18 cellular contexts compared by ENCODE assay signal in genomic region chr2:148538375-148538774, GRCh38.
DNase-seq lines count a peak whose midpoint lies in the region; ATAC-seq and TF ChIP-seq lines count a peak whose summit lies in the region.
"Had no signal": no experiment of that assay in that cellular context is flagged by ENCODE, and none has a peak within 500 bp of the region (broad histone marks: within the 10 kb centered on the region; RNA-seq: fewer than 3 reads in every experiment).

No MANE protein-coding gene starts in this region.

- peak overlapping the region; percentile 41 for H3K27ac Mint-ChIP-seq in T-helper 1 cell treated with Interleukin-12 subunit alpha and Interleukin-12 subunit beta and Interleukin-4 antibody, amounts not matched to agents 30 μg/mL and 1 μg/mL, for 36 hours
- peak overlapping the region; percentile 70 for H3K27ac Mint-ChIP-seq in activated naive CD8-positive, alpha-beta T cell
- H3K27ac Mint-ChIP-seq in activated naive CD8-positive, alpha-beta T cell treated with anti-CD3 and anti-CD28 coated beads, Interleukin-2, amount 50 U/mL, for 24 hours, result no peak overlapping the region
- no peak overlapping the region for H3K27ac Mint-ChIP-seq in activated CD8-positive, alpha-beta T cell treated with anti-CD3 and anti-CD28 coated beads for 36 hours
- H3K27ac Mint-ChIP-seq: HFFc6 had no signal

- TF ChIP-seq CTCF in activated CD8-positive, alpha-beta T cell treated with anti-CD3 and anti-CD28 coated beads for 36 hours (IDR thresholded peaks at IDR 0.05), result no peak

- peaks cover 7% of the 10 kb centered on the region for H3K36me3 Mint-ChIP-seq in T-helper 1 cell treated with Interleukin-12 subunit alpha and Interleukin-12 subunit beta and Interleukin-4 antibody, amounts not matched to agents 30 μg/mL and 1 μg/mL, for 36 hours (ENCODE audit: low read depth)
- H3K36me3 Mint-ChIP-seq in activated naive CD8-positive, alpha-beta T cell, result no peaks in the 10 kb centered on the region
- H3K36me3 Mint-ChIP-seq in activated naive CD8-positive, alpha-beta T cell treated with anti-CD3 and anti-CD28 coated beads, Interleukin-2, amount 50 U/mL, for 24 hours (ENCODE audit: low read depth), result no peaks in the 10 kb centered on the region
- no peaks in the 10 kb centered on the region for H3K36me3 Mint-ChIP-seq in activated CD8-positive, alpha-beta T cell treated with anti-CD3 and anti-CD28 coated beads for 36 hours (ENCODE audit: low read depth)

- POLR2A ChIA-PET in activated CD8-positive, alpha-beta T cell treated with anti-CD3 and anti-CD28 coated beads for 36 hours (lab: Charles Lee), result interaction anchor here (1.0 to 2.6 kb wide), 5 partner anchors 10 to 30 kb away, joined by 3 to 15 read pairs (median 3); no protein-coding TSS in a partner anchor

- CTCF ChIA-PET in activated CD8-positive, alpha-beta T cell treated with anti-CD3 and anti-CD28 coated beads for 36 hours (lab: Charles Lee), result interaction anchor here (0.9 to 1.5 kb wide), 5 partner anchors 9 to 107 kb away, joined by 3 to 6 read pairs (median 5); no protein-coding TSS in a partner anchor

- peaks cover 9% of the 10 kb centered on the region for H3K9me3 Mint-ChIP-seq in T-helper 1 cell treated with Interleukin-12 subunit alpha and Interleukin-12 subunit beta and Interleukin-4 antibody, amounts not matched to agents 30 μg/mL and 1 μg/mL, for 36 hours
- no peaks in the 10 kb centered on the region for H3K9me3 Mint-ChIP-seq in activated naive CD8-positive, alpha-beta T cell (ENCODE audit: low read depth)
- no peaks in the 10 kb centered on the region for H3K9me3 Mint-ChIP-seq in activated naive CD8-positive, alpha-beta T cell treated with anti-CD3 and anti-CD28 coated beads, Interleukin-2, amount 50 U/mL, for 24 hours
- no peaks in the 10 kb centered on the region for H3K9me3 Mint-ChIP-seq in activated CD8-positive, alpha-beta T cell treated with anti-CD3 and anti-CD28 coated beads for 36 hours
- H3K9me3 Mint-ChIP-seq: HFFc6 had no signal

- peak overlapping the region; percentile 7 for H3K4me3 Mint-ChIP-seq in T-helper 1 cell treated with Interleukin-12 subunit alpha and Interleukin-12 subunit beta and Interleukin-4 antibody, amounts not matched to agents 30 μg/mL and 1 μg/mL, for 36 hours
- H3K4me3 Mint-ChIP-seq in activated naive CD8-positive, alpha-beta T cell, result no peak overlapping the region
- H3K4me3 Mint-ChIP-seq in activated naive CD8-positive, alpha-beta T cell treated with anti-CD3 and anti-CD28 coated beads, Interleukin-2, amount 50 U/mL, for 24 hours, result no peak overlapping the region
- no peak overlapping the region for H3K4me3 Mint-ChIP-seq in activated CD8-positive, alpha-beta T cell treated with anti-CD3 and anti-CD28 coated beads for 36 hours
- H3K4me3 Mint-ChIP-seq: HFFc6 had no signal

- DNase-seq in T-helper 1 cell, result no peak
- no peak for DNase-seq in activated naive CD8-positive, alpha-beta T cell treated with anti-CD3 and anti-CD28 coated beads, Interleukin-2, amount 50 U/mL, for 24 hours
- DNase-seq in activated CD8-positive, alpha-beta T cell treated with anti-CD3 and anti-CD28 coated beads for 36 hours, result peak; percentile 37
- no peak for DNase-seq in stimulated activated naive CD8-positive, alpha-beta T cell treated with anti-CD3 and anti-CD28 coated beads, Interleukin-15, Interleukin-2, amounts not matched to agents 100 U/mL and 50 U/mL, for 24 hours
- no peak for DNase-seq in DMS53 (lab: John Stamatoyannopoulos, UW)
- DNase-seq: GDM1, HFFc6, KG1, MG63, NCI-H1092, NCI-H2081, NCI-H510A treated with DMSO at 0.1 percent for 48 hours, Peyer's patch had no signal

- no peaks in the 10 kb centered on the region for H3K27me3 Mint-ChIP-seq in T-helper 1 cell treated with Interleukin-12 subunit alpha and Interleukin-12 subunit beta and Interleukin-4 antibody, amounts not matched to agents 30 μg/mL and 1 μg/mL, for 36 hours (ENCODE audit: low read depth)
- H3K27me3 Mint-ChIP-seq in activated naive CD8-positive, alpha-beta T cell, result no peaks in the 10 kb centered on the region
- H3K27me3 Mint-ChIP-seq in activated naive CD8-positive, alpha-beta T cell treated with anti-CD3 and anti-CD28 coated beads, Interleukin-2, amount 50 U/mL, for 24 hours, result no peaks in the 10 kb centered on the region
- H3K27me3 Mint-ChIP-seq in activated CD8-positive, alpha-beta T cell treated with anti-CD3 and anti-CD28 coated beads for 36 hours, result no peaks in the 10 kb centered on the region

- H3K4me1 Mint-ChIP-seq in T-helper 1 cell treated with Interleukin-12 subunit alpha and Interleukin-12 subunit beta and Interleukin-4 antibody, amounts not matched to agents 30 μg/mL and 1 μg/mL, for 36 hours (ENCODE audit: low read depth), result peaks cover 50% of the 10 kb centered on the region
- peaks cover 63% of the 10 kb centered on the region for H3K4me1 Mint-ChIP-seq in activated naive CD8-positive, alpha-beta T cell (ENCODE audit: low read depth)
- peaks cover 32% of the 10 kb centered on the region for H3K4me1 Mint-ChIP-seq in activated naive CD8-positive, alpha-beta T cell treated with anti-CD3 and anti-CD28 coated beads, Interleukin-2, amount 50 U/mL, for 24 hours
- H3K4me1 Mint-ChIP-seq in activated CD8-positive, alpha-beta T cell treated with anti-CD3 and anti-CD28 coated beads for 36 hours (ENCODE audit: low read depth), result peaks cover 38% of the 10 kb centered on the region

- intact Hi-C loops in activated CD8-positive, alpha-beta T cell treated with anti-CD3 and anti-CD28 coated beads for 36 hours (cut with micrococcal nuclease), result no loop called here

- no peak for ATAC-seq in activated naive CD8-positive, alpha-beta T cell treated with anti-CD3 and anti-CD28 coated beads, Interleukin-2, amount 50 U/mL, for 24 hours
- ATAC-seq in activated CD8-positive, alpha-beta T cell treated with anti-CD3 and anti-CD28 coated beads for 36 hours, result peak; percentile 54
- peak; percentile 60 for ATAC-seq in stimulated activated naive CD8-positive, alpha-beta T cell treated with anti-CD3 and anti-CD28 coated beads, Interleukin-15, Interleukin-2, amounts not matched to agents 100 U/mL and 50 U/mL, for 24 hours
- no peak for ATAC-seq in HG03378 (IDR thresholded peaks at IDR 0.05; ENCODE audit: unreplicated experiment)
- ATAC-seq: GM12878, Right ventricle myocardium inferior had no signal

Comparison
In these comparisons a context has a peak if more than half of its experiments do, and no peak if none do; other contexts are left out.
1. H3K27ac Mint-ChIP-seq: peak in T-helper 1 cell treated with Interleukin-12 subunit alpha and Interleukin-12 subunit beta and Interleukin-4 antibody, amounts not matched to agents 30 μg/mL and 1 μg/mL, for 36 hours (single experiment) and activated naive CD8-positive, alpha-beta T cell (single experiment); none in activated naive CD8-positive, alpha-beta T cell treated with anti-CD3 and anti-CD28 coated beads, Interleukin-2, amount 50 U/mL, for 24 hours (single experiment) and activated CD8-positive, alpha-beta T cell treated with anti-CD3 and anti-CD28 coated beads for 36 hours (single experiment).
2. ATAC-seq: peak in activated CD8-positive, alpha-beta T cell treated with anti-CD3 and anti-CD28 coated beads for 36 hours (single experiment) and stimulated activated naive CD8-positive, alpha-beta T cell treated with anti-CD3 and anti-CD28 coated beads, Interleukin-15, Interleukin-2, amounts not matched to agents 100 U/mL and 50 U/mL, for 24 hours (single experiment); none in activated naive CD8-positive, alpha-beta T cell treated with anti-CD3 and anti-CD28 coated beads, Interleukin-2, amount 50 U/mL, for 24 hours (single experiment) and HG03378 (single experiment).